12 cellular contexts compared by ENCODE assay signal in genomic region chr17:31740611-31741082, GRCh38.
DNase-seq lines count a peak whose midpoint lies in the region; TF ChIP-seq lines count a peak whose summit lies in the region.
"Had no signal": no experiment of that assay in that cellular context is flagged by ENCODE, and none has a peak within 500 bp of the region (broad histone marks: within the 10 kb centered on the region; RNA-seq: fewer than 3 reads in every experiment).

No MANE protein-coding gene starts in this region.

- peak; percentile 84 for DNase-seq in AG04449 (ENCODE audit: low read depth, low spot score)
- peak; percentile 84 for DNase-seq in HFF-Myc (ENCODE audit: extremely low read depth, low read depth)
- DNase-seq in cardiac fibroblast (ENCODE audit: low read depth in 2 of 2): peak; percentile 65 to 72
- DNase-seq in mesothelial cell of epicardium (ENCODE audit: low spot score in 2 of 2, unreplicated experiment in 2 of 2): no peak
- no peak for DNase-seq in activated naive CD4-positive, alpha-beta T cell (lab: John Stamatoyannopoulos, UW)
- no peak for DNase-seq in activated effector memory CD4-positive, alpha-beta T cell treated with Interleukin-2 at 50 U/mL for 16 hours
- no peak for DNase-seq in SIG-M5 treated with dmso at 0.1 percent for 504 hours (lab: John Stamatoyannopoulos, UW; ENCODE audit: unreplicated experiment)
- DNase-seq in RWPE1 (ENCODE audit: low spot score): no peak
- DNase-seq: ACHN; body of pancreas; naive thymus-derived CD4-positive, alpha-beta T cell; NCI-H345 had no signal

- no peaks in the 10 kb centered on the region for H3K27me3 Mint-ChIP-seq in mesothelial cell of epicardium (ENCODE audit: low read depth)

- CTCF ChIA-PET in AG04449 (lab: Yijun Ruan, JAX) (interaction anchor here (0.8 to 2.8 kb wide), 4 partner anchors 11 to 182 kb away, joined by 3 to 8 read pairs (median 3); no protein-coding TSS in a partner anchor), RWPE1 (lab: Yijun Ruan, JAX) (interaction anchor here (0.6 kb wide), 2 partner anchors 17 to 98 kb away, joined by 4 to 5 read pairs; no protein-coding TSS in a partner anchor)

- no peaks in the 10 kb centered on the region for H3K36me3 Mint-ChIP-seq in mesothelial cell of epicardium

- peaks cover 3% of the 10 kb centered on the region for H3K9me3 Mint-ChIP-seq in mesothelial cell of epicardium

- POLR2A ChIA-PET in AG04449 (lab: Yijun Ruan, JAX): interaction anchor here (0.6 to 1.2 kb wide), 4 partner anchors 44 to 144 kb away, joined by 3 to 5 read pairs (median 4); no protein-coding TSS in a partner anchor
- POLR2A ChIA-PET in RWPE1 (lab: Yijun Ruan, JAX; ENCODE audit: low non-redundant PET): no interaction called here

- TF ChIP-seq CTCF in AG04449 (IDR thresholded peaks at IDR 0.05; ENCODE audit: insufficient read depth, low read length, missing control alignments): no peak
- no peak for TF ChIP-seq CTCF in HFF-Myc (IDR thresholded peaks at IDR 0.05; ENCODE audit: low read depth, low read length, missing control alignments)
- TF ChIP-seq CTCF in cardiac fibroblast (IDR thresholded peaks at IDR 0.05; ENCODE audit: low read depth, low read length): no peak
- no peak for TF ChIP-seq CTCF in mesothelial cell of epicardium (IDR thresholded peaks at IDR 0.05; ENCODE audit: unreplicated experiment)
- no peak for TF ChIP-seq CTCF in RWPE1 (conservative IDR thresholded peaks at IDR 0.05; ENCODE audit: low read depth)

- H3K4me3 ChIP-seq in AG04449 (ENCODE audit: low read depth, low read length) (no peak overlapping the region), HFF-Myc (replicated peaks; ENCODE audit: low read depth, low read length) (no peak overlapping the region), cardiac fibroblast (replicated peaks in 1 of 2; ENCODE audit: low read depth in 2 of 2, low read length in 2 of 2) (no peak overlapping the region)
- H3K4me3 ChIP-seq: body of pancreas had no signal

- no peak overlapping the region for H3K4me3 Mint-ChIP-seq in mesothelial cell of epicardium
- H3K4me3 Mint-ChIP-seq: naive thymus-derived CD4-positive, alpha-beta T cell had no signal

- peaks cover 30% of the 10 kb centered on the region for H3K4me1 Mint-ChIP-seq in mesothelial cell of epicardium

- no peak overlapping the region for H3K27ac ChIP-seq in RWPE1
- H3K27ac ChIP-seq: body of pancreas had no signal

- peak overlapping the region; percentile 55 for H3K27ac Mint-ChIP-seq in mesothelial cell of epicardium

Comparison
In these comparisons a context has a peak if more than half of its experiments do, and no peak if none do; other contexts are left out.
1. DNase-seq: peak in AG04449 (single experiment), HFF-Myc (single experiment) and cardiac fibroblast (2 of 2); none in mesothelial cell of epicardium (0 of 2), activated naive CD4-positive, alpha-beta T cell (0 of 4), activated effector memory CD4-positive, alpha-beta T cell treated with Interleukin-2 at 50 U/mL for 16 hours (single experiment), SIG-M5 treated with dmso at 0.1 percent for 504 hours (single experiment) and RWPE1 (single experiment).